ENCODE assay signal across 1 cellular context in the genomic region with DNA sequence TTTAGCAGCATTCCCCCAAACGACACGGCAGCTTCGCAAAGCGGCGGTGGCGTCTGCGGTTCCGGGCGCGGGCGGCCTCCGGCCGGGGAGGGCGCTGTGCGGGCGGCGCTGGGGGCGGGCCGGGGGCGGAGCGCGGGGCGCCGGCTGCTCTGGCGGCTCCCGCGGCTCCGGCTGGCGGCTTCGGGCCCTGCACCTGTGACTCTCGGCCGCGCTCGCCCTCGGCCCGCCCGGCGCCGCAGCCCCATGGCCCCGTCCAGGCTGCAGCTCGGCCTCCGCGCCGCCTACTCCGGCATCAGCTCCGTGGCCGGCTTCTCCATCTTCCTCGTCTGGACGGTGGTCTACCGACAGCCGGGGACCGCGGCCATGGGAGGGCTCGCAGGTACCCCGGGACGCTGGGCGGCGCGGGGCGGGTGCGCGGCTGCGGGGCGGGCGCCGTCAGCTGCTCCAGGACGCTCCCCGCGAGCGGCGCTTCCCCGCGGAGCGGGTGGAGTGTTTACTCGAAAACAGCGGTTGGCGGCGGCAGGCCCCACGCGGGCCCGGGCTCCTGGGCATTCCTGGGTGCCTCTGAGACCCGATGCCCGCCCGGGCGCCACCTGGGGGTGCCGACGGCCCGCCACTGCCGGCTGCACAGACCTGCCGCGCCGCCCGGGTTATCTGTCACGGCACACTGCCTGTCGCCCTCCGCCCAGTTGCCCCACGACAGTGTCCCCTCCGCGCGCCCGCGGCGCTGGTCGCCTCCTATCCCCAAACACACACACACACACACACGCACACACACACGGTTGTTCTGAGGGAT.
TF ChIP-seq lines count a peak whose summit lies in the region.

TSS of gene SLC48A1 (plus strand) at position 177 of the 796 bp plus-strand sequence. CDS start at position 244, 67 bp downstream.

TF ChIP-seq in HepG2, 621 proteins besides CTCF, POLR2A, EP300 and RAD21 (continued from another document and continues in another):
- TF ChIP-seq ZBTB40 (IDR thresholded peaks at IDR 0.05), result no peak
- TF ChIP-seq ZBTB40 (CRISPR knock-in tag; IDR thresholded peaks at IDR 0.05), result 0 out of 2 replicates have a peak, but pooled peaks have one; percentile 15
- TF ChIP-seq, protein P1, sequence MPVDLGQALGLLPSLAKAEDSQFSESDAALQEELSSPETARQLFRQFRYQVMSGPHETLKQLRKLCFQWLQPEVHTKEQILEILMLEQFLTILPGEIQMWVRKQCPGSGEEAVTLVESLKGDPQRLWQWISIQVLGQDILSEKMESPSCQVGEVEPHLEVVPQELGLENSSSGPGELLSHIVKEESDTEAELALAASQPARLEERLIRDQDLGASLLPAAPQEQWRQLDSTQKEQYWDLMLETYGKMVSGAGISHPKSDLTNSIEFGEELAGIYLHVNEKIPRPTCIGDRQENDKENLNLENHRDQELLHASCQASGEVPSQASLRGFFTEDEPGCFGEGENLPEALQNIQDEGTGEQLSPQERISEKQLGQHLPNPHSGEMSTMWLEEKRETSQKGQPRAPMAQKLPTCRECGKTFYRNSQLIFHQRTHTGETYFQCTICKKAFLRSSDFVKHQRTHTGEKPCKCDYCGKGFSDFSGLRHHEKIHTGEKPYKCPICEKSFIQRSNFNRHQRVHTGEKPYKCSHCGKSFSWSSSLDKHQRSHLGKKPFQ (CRISPR knock-in tag; IDR thresholded peaks at IDR 0.05; ENCODE audit: insufficient replicate concordance), result no peak
- TF ChIP-seq ZNF446 (CRISPR knock-in tag; IDR thresholded peaks at IDR 0.05), result peak; percentile 40; the same call in 1 of the 2 replicates
- TF ChIP-seq TBX2 (CRISPR knock-in tag; IDR thresholded peaks at IDR 0.05; ENCODE audit: borderline replicate concordance), result 0 out of 2 replicates have a peak, but pooled peaks have one; percentile 12
- TF ChIP-seq, protein P2, sequence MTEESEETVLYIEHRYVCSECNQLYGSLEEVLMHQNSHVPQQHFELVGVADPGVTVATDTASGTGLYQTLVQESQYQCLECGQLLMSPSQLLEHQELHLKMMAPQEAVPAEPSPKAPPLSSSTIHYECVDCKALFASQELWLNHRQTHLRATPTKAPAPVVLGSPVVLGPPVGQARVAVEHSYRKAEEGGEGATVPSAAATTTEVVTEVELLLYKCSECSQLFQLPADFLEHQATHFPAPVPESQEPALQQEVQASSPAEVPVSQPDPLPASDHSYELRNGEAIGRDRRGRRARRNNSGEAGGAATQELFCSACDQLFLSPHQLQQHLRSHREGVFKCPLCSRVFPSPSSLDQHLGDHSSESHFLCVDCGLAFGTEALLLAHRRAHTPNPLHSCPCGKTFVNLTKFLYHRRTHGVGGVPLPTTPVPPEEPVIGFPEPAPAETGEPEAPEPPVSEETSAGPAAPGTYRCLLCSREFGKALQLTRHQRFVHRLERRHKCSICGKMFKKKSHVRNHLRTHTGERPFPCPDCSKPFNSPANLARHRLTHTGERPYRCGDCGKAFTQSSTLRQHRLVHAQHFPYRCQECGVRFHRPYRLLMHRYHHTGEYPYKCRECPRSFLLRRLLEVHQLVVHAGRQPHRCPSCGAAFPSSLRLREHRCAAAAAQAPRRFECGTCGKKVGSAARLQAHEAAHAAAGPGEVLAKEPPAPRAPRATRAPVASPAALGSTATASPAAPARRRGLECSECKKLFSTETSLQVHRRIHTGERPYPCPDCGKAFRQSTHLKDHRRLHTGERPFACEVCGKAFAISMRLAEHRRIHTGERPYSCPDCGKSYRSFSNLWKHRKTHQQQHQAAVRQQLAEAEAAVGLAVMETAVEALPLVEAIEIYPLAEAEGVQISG (CRISPR knock-in tag; IDR thresholded peaks at IDR 0.05), result peak; percentile 96
- peak; percentile 34; the same call in 1 of the 2 replicates for TF ChIP-seq PATZ1 (CRISPR knock-in tag; IDR thresholded peaks at IDR 0.05)
- TF ChIP-seq PHF8 (CRISPR knock-in tag; IDR thresholded peaks at IDR 0.05), result peak; percentile 61
- no peak for TF ChIP-seq ZBTB3 (CRISPR knock-in tag; IDR thresholded peaks at IDR 0.05; ENCODE audit: borderline replicate concordance, low read depth)
- peak; percentile 52; the same call in 1 of the 2 replicates for TF ChIP-seq ARNT2 (CRISPR knock-in tag; IDR thresholded peaks at IDR 0.05; ENCODE audit: low read depth)
- peak; percentile 63 for TF ChIP-seq ZNF687 (CRISPR knock-in tag; IDR thresholded peaks at IDR 0.05)
- TF ChIP-seq PCBP1 (IDR thresholded peaks at IDR 0.05; ENCODE audit: borderline replicate concordance, low read depth, low read length), result 0 out of 2 replicates have a peak, but pooled peaks have one; percentile 63
- TF ChIP-seq, protein P3, sequence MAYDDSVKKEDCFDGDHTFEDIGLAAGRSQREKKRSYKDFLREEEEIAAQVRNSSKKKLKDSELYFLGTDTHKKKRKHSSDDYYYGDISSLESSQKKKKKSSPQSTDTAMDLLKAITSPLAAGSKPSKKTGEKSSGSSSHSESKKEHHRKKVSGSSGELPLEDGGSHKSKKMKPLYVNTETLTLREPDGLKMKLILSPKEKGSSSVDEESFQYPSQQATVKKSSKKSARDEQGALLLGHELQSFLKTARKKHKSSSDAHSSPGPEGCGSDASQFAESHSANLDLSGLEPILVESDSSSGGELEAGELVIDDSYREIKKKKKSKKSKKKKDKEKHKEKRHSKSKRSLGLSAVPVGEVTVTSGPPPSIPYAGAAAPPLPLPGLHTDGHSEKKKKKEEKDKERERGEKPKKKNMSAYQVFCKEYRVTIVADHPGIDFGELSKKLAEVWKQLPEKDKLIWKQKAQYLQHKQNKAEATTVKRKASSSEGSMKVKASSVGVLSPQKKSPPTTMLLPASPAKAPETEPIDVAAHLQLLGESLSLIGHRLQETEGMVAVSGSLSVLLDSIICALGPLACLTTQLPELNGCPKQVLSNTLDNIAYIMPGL (CRISPR knock-in tag; IDR thresholded peaks at IDR 0.05; ENCODE audit: borderline replicate concordance in 1 of 2, low read depth in 1 of 2), result peak; percentile 27 to 42; a peak in 2 of 4 replicates
- TF ChIP-seq ARID4A (CRISPR knock-in tag; IDR thresholded peaks at IDR 0.05; ENCODE audit: borderline replicate concordance), result peak; percentile 48; the same call in 1 of the 2 replicates
